In the genomic region with DNA sequence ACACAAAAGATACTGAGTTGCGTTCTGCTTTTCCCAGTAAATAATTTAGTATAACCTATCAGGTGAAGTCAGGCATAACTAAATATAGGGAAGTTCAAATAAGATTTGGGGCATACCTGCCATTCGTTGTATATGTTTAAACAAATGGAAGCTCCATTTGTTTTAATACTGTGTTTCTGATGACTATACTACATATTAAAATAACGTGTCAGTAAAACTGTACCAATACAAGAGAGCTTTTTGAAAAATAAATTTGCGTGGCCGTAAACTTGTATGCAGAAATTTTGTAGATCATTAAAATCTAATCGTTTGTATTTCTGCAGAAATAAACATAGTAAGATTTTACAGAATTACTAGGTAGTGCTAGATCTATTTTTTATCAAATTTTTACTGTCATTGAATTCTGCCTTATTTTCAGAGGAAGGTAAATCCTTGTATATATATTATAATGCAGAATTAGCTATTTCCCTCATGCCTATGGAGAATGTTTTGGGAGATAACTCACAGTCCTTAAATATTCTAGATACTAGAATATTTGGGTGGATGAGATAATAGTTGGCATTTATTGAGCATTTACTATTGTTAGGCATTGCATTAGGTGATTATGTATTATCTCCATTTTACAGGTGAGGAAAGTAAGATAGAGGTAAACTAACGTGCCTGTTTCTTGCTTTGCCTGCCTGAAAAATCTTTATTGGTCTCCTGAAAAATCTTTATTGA, we compare ENCODE assay signal across 8 cellular contexts. TPM values are rescaled to one million over a fixed set of nuclear protein-coding genes. Genes with fewer than 3 reads are reported as not detected.
DNase-seq lines count a peak whose midpoint lies in the region; ATAC-seq, FAIRE-seq and TF ChIP-seq lines count a peak whose summit lies in the region.

No MANE protein-coding gene starts in this region.

- no peaks in the 10 kb centered on the region for H3K9me3 ChIP-seq in CD8-positive, alpha-beta T cell (ENCODE audit: low read length)
- H3K9me3 ChIP-seq in NT2/D1 (ENCODE audit: insufficient read depth, low read length): no peaks in the 10 kb centered on the region
- no peaks in the 10 kb centered on the region for H3K9me3 ChIP-seq in neural progenitor cell (ENCODE audit: low read depth)
- no peaks in the 10 kb centered on the region for H3K9me3 ChIP-seq in small intestine (ENCODE audit: control insufficient read depth, low read depth)

- CTCF ChIA-PET in CD8-positive, alpha-beta T cell (lab: Charles Lee): no interaction called here

- H3K4me2 ChIP-seq in neural progenitor cell: peak overlapping the region; percentile 79

- intact Hi-C loops in CD8-positive, alpha-beta T cell (cut with DNase I, micrococcal nuclease): loop anchor here (2.0 to 10.0 kb wide), 7 partner anchors 33 to 1579 kb away; a partner anchor contains a TSS

- no peak for DNase-seq in CD8-positive, alpha-beta T cell
- DNase-seq in NT2/D1 (ENCODE audit: low read depth, low spot score) (no peak), neural progenitor cell (ENCODE audit: low spot score) (no peak), small intestine (no peak), D341Med (ENCODE audit: low spot score) (no peak), DMS53 treated with DMSO at 0.1 percent for 48 hours (lab: John Stamatoyannopoulos, UW; ENCODE audit: unreplicated experiment) (no peak)
- no peak for DNase-seq in effector memory CD8-positive, alpha-beta T cell
- DNase-seq in effector CD4-positive, alpha-beta T cell: no peak

- H4K20me1 ChIP-seq in neural progenitor cell (ENCODE audit: low read depth): peaks cover 33% of the 10 kb centered on the region

- H3K4me1 ChIP-seq in CD8-positive, alpha-beta T cell (ENCODE audit: insufficient read depth, low read length): peaks cover 30% of the 10 kb centered on the region
- H3K4me1 ChIP-seq in NT2/D1 (ENCODE audit: insufficient read depth, insufficient read length) (no peaks in the 10 kb centered on the region), neural progenitor cell (peaks cover 14% of the 10 kb centered on the region), small intestine (ENCODE audit: control insufficient read depth in 2 of 2, insufficient read depth in 1 of 2, low read depth in 1 of 2, low read length in 1 of 2) (peaks cover 2 to 8% of the 10 kb centered on the region in 2 donors)

- H3K79me2 ChIP-seq in neural progenitor cell (ENCODE audit: low read depth): peaks cover 65% of the 10 kb centered on the region

- no peak overlapping the region for H3K4me3 ChIP-seq in CD8-positive, alpha-beta T cell (ENCODE audit: low read depth, low read length)
- H3K4me3 ChIP-seq in NT2/D1 (ENCODE audit: insufficient read length, low read depth) (peak overlapping the region; percentile 88), neural progenitor cell (peak overlapping the region; percentile 86), small intestine (ENCODE audit: low read depth in 1 of 2, low read length in 2 of 2) (no peak overlapping the region)

- ATAC-seq in CD8-positive, alpha-beta T cell: no peak
- no peak for ATAC-seq in effector memory CD8-positive, alpha-beta T cell (replicated peaks)

- no peak overlapping the region for H3K27ac Mint-ChIP-seq in CD8-positive, alpha-beta T cell
- peak overlapping the region in 1 of 2 donors; percentile 95 for H3K27ac Mint-ChIP-seq in effector memory CD8-positive, alpha-beta T cell
- no peak overlapping the region for H3K27ac Mint-ChIP-seq in neural progenitor cell

- H3K36me3 Mint-ChIP-seq in CD8-positive, alpha-beta T cell: peaks cover 29% of the 10 kb centered on the region
- peaks cover 21% of the 10 kb centered on the region for H3K36me3 Mint-ChIP-seq in effector memory CD8-positive, alpha-beta T cell (ENCODE audit: insufficient read depth)
- peaks cover 19% of the 10 kb centered on the region for H3K36me3 Mint-ChIP-seq in neural progenitor cell

- TF ChIP-seq CTCF in CD8-positive, alpha-beta T cell (IDR thresholded peaks at IDR 0.05): no peak
- TF ChIP-seq CTCF in neural progenitor cell (IDR thresholded peaks at IDR 0.05): no peak

- POLR2A ChIA-PET in CD8-positive, alpha-beta T cell (lab: Charles Lee): interaction anchor here (1.1 to 2.1 kb wide), 4 partner anchors 8 to 65 kb away, joined by 3 to 8 read pairs (median 6); a partner anchor contains a TSS

- H3K27me3 ChIP-seq in CD8-positive, alpha-beta T cell (ENCODE audit: insufficient read depth, low read length): no peaks in the 10 kb centered on the region
- H3K27me3 ChIP-seq in NT2/D1 (ENCODE audit: insufficient read depth, insufficient read length): no peaks in the 10 kb centered on the region
- no peaks in the 10 kb centered on the region for H3K27me3 ChIP-seq in neural progenitor cell
- no peaks in the 10 kb centered on the region for H3K27me3 ChIP-seq in small intestine (ENCODE audit: control insufficient read depth in 2 of 2, insufficient read depth in 2 of 2, low read length in 2 of 2)

- no peaks in the 10 kb centered on the region for H3K27me3 Mint-ChIP-seq in CD8-positive, alpha-beta T cell (ENCODE audit: low read depth)
- H3K27me3 Mint-ChIP-seq in effector memory CD8-positive, alpha-beta T cell: no peaks in the 10 kb centered on the region
- H3K27me3 Mint-ChIP-seq in neural progenitor cell (ENCODE audit: insufficient read depth, low read depth): no peaks in the 10 kb centered on the region

- FAIRE-seq in small intestine (lab: Jason Lieb, UNC): no peak

- no peaks in the 10 kb centered on the region for H3K9me3 Mint-ChIP-seq in CD8-positive, alpha-beta T cell
- H3K9me3 Mint-ChIP-seq in effector memory CD8-positive, alpha-beta T cell: no peaks in the 10 kb centered on the region
- no peaks in the 10 kb centered on the region for H3K9me3 Mint-ChIP-seq in neural progenitor cell

- H3K9ac ChIP-seq in NT2/D1 (ENCODE audit: insufficient read length, low read depth) (peak overlapping the region; percentile 97), neural progenitor cell (no peak overlapping the region)

- no peak overlapping the region for H3K27ac ChIP-seq in CD8-positive, alpha-beta T cell (ENCODE audit: low read depth, low read length)
- H3K27ac ChIP-seq in neural progenitor cell (no peak overlapping the region), small intestine (ENCODE audit: low read depth in 1 of 2, low read length in 1 of 2) (no peak overlapping the region)

- H2AFZ ChIP-seq in neural progenitor cell (replicated peaks): no peak overlapping the region

- WGBS in small intestine, 3 donors: 66 to 76% (median 73%) methylated on average over 7 of the region's 7 CpGs

- H3K36me3 ChIP-seq in CD8-positive, alpha-beta T cell (ENCODE audit: insufficient read depth, low read length): no peaks in the 10 kb centered on the region
- peaks cover 21% of the 10 kb centered on the region for H3K36me3 ChIP-seq in NT2/D1 (ENCODE audit: insufficient read depth, insufficient read length, low read length)
- no peaks in the 10 kb centered on the region for H3K36me3 ChIP-seq in neural progenitor cell
- H3K36me3 ChIP-seq in small intestine (ENCODE audit: control insufficient read depth in 2 of 2, insufficient read depth in 2 of 2, low read length in 2 of 2): no peaks in the 10 kb centered on the region

- peaks cover 33% of the 10 kb centered on the region for H3F3A ChIP-seq in neural progenitor cell (ENCODE audit: low read depth)

- peaks cover 61% of the 10 kb centered on the region for H3K4me1 Mint-ChIP-seq in CD8-positive, alpha-beta T cell (ENCODE audit: low read depth)
- H3K4me1 Mint-ChIP-seq in effector memory CD8-positive, alpha-beta T cell (ENCODE audit: low read depth in 2 of 2): peaks cover 25 to 29% of the 10 kb centered on the region in 2 donors
- H3K4me1 Mint-ChIP-seq in neural progenitor cell: peaks cover 19% of the 10 kb centered on the region

- peak overlapping the region; percentile 94 for H3K4me3 Mint-ChIP-seq in CD8-positive, alpha-beta T cell
- H3K4me3 Mint-ChIP-seq in effector memory CD8-positive, alpha-beta T cell: peak overlapping the region; percentile 91 to 98
- peak overlapping the region; percentile 99 for H3K4me3 Mint-ChIP-seq in neural progenitor cell

RNA-seq across cellular contexts. Expression of a gene that starts 1.5 kb away (rescaled TPM):
- total RNA-seq in CD8-positive, alpha-beta T cell: 10 to 100 TPM; 66.5 to 71.5 TPM
- total RNA-seq in neural progenitor cell (ENCODE audit: low replicate concordance): 70.2 and 115 TPM in 2 replicates
- 10 to 100 TPM; 39.7 to 73.8 (median 51.6) TPM for polyA plus RNA-seq in small intestine

Comparison
In these comparisons a context has a peak if more than half of its experiments do, and no peak if none do; other contexts are left out.
1. H3K4me3 ChIP-seq: peak in NT2/D1 (single experiment) and neural progenitor cell (single experiment); none in CD8-positive, alpha-beta T cell (single experiment) and small intestine (0 of 2).
2. Peak in every context shown above with its lines, with median percentiles within 50 percentile points of each other: H3K4me3 Mint-ChIP-seq.